Comparison of ENCODE assay signal across 2 cellular contexts in genomic region chr11:73013021-73013420, GRCh38.
TF ChIP-seq lines count a peak whose summit lies in the region.

No MANE protein-coding gene starts in this region.

TF ChIP-seq in IMR-90, 13 proteins besides CTCF, POLR2A, EP300 and RAD21:
- TF ChIP-seq SMC3 (IDR thresholded peaks at IDR 0.05; ENCODE audit: low read depth, low read length) (no peak), NFE2L2 (IDR thresholded peaks at IDR 0.05; ENCODE audit: low read depth, low read length) (no peak), MXI1 (IDR thresholded peaks at IDR 0.05; ENCODE audit: borderline replicate concordance, low read depth, low read length) (no peak), MAFK (IDR thresholded peaks at IDR 0.05; ENCODE audit: low read depth, low read length) (no peak), FOS (IDR thresholded peaks at IDR 0.05; ENCODE audit: low read depth, low read length) (no peak), CHD1 (IDR thresholded peaks at IDR 0.05; ENCODE audit: low read depth, low read length) (no peak), MAZ (IDR thresholded peaks at IDR 0.05; ENCODE audit: borderline replicate concordance, low read depth, low read length) (no peak), RFX5 (IDR thresholded peaks at IDR 0.05; ENCODE audit: low read depth, low read length) (no peak), CEBPB (IDR thresholded peaks at IDR 0.05; ENCODE audit: low read depth, low read length) (no peak), USF2 (IDR thresholded peaks at IDR 0.05; ENCODE audit: low read depth, low read length) (no peak), ELK1 (IDR thresholded peaks at IDR 0.05; ENCODE audit: borderline replicate concordance, low read depth, low read length) (no peak)
TF ChIP-seq in IMR-90: peak in this region for 0.

TF ChIP-seq in H1, 55 proteins besides CTCF, POLR2A, EP300 and RAD21:
- TF ChIP-seq SUZ12 (IDR thresholded peaks at IDR 0.05; ENCODE audit: low read length) (no peak), SP4 (IDR thresholded peaks at IDR 0.05; ENCODE audit: low read length) (no peak), TAF7 (optimal IDR thresholded peaks at IDR 0.05; ENCODE audit: borderline replicate concordance, low read depth, low read length) (no peak), MAFK (IDR thresholded peaks at IDR 0.05; ENCODE audit: low read depth, low read length) (no peak), CREB1 (IDR thresholded peaks at IDR 0.05) (no peak)
